ENCODE assay signal across 9 cellular contexts in genomic region chr12:7934153-7934552, GRCh38. TPM values are rescaled to one million over a fixed set of nuclear protein-coding genes. Genes with fewer than 3 reads are reported as not detected.
DNase-seq lines count a peak whose midpoint lies in the region; ATAC-seq, FAIRE-seq and TF ChIP-seq lines count a peak whose summit lies in the region.
"Had no signal": no experiment of that assay in that cellular context is flagged by ENCODE, and none has a peak within 500 bp of the region (broad histone marks: within the 10 kb centered on the region; RNA-seq: fewer than 3 reads in every experiment).

No MANE protein-coding gene starts in this region.

- H3K79me1 ChIP-seq in H1 (ENCODE audit: low read depth, low read length): no peaks in the 10 kb centered on the region

- H3K9me3 ChIP-seq in HAP-1 (no peaks in the 10 kb centered on the region), H1 (ENCODE audit: insufficient read depth in 2 of 2, low read depth in 1 of 2, low read length in 1 of 2) (no peaks in the 10 kb centered on the region), SJCRH30 (replicated peaks) (no peaks in the 10 kb centered on the region)
- no peaks in the 10 kb centered on the region for H3K9me3 ChIP-seq in naive thymus-derived CD4-positive, alpha-beta T cell (ENCODE audit: control insufficient read depth in 2 of 3, low read length in 3 of 3)

- no peak overlapping the region for H3K23ac ChIP-seq in H1 (ENCODE audit: insufficient read length)

- H4K8ac ChIP-seq in H1 (ENCODE audit: extremely low read depth, insufficient read depth, low read length): no peak overlapping the region

- no peak for TF ChIP-seq EP300 in H1 (IDR thresholded peaks at IDR 0.05; ENCODE audit: borderline replicate concordance in 1 of 2, low read depth in 2 of 2, low read length in 2 of 2)

- H3K23me2 ChIP-seq in H1 (ENCODE audit: low read depth, low read length): peaks cover 4% of the 10 kb centered on the region

- H3K4me3 ChIP-seq in AG09309 (ENCODE audit: control insufficient read depth, low read depth, low read length) (peak overlapping the region; percentile 57), HAP-1 (peak overlapping the region; percentile 34; the same call in 1 of the 2 replicates), H1 (ENCODE audit: extremely low read depth in 1 of 4, insufficient read depth in 2 of 4, low read depth in 3 of 4, low read length in 4 of 4) (peak overlapping the region; percentile 83 to 98 (median 92)), SJCRH30 (no peak overlapping the region)
- H3K4me3 ChIP-seq in naive thymus-derived CD4-positive, alpha-beta T cell (ENCODE audit: low read length): peak overlapping the region; percentile 98

- H3K14ac ChIP-seq in H1 (ENCODE audit: insufficient read length): no peak overlapping the region

- no peak overlapping the region for H3K27ac Mint-ChIP-seq in naive thymus-derived CD4-positive, alpha-beta T cell
- H3K27ac Mint-ChIP-seq in chondrocyte (ENCODE audit: unreplicated experiment): no peak overlapping the region

- H3K27ac ChIP-seq in H1 (ENCODE audit: low read depth, low read length) (no peak overlapping the region), SJCRH30 (no peak overlapping the region)
- H3K27ac ChIP-seq in naive thymus-derived CD4-positive, alpha-beta T cell (ENCODE audit: low read depth, low read length): peak overlapping the region; percentile 84

- no peaks in the 10 kb centered on the region for H3K27me3 Mint-ChIP-seq in naive thymus-derived CD4-positive, alpha-beta T cell
- H3K27me3 Mint-ChIP-seq in chondrocyte (ENCODE audit: low read depth): no peaks in the 10 kb centered on the region

- TF ChIP-seq CTCF in AG09309 (IDR thresholded peaks at IDR 0.05; ENCODE audit: control insufficient read depth, insufficient read depth, low read depth, low read length, missing control alignments) (no peak), H1 (IDR thresholded peaks at IDR 0.05; ENCODE audit: control extremely low read depth in 1 of 3, insufficient read depth in 1 of 3, low read depth in 1 of 3, low read length in 3 of 3) (no peak), chondrocyte (IDR thresholded peaks at IDR 0.05) (no peak)

- H2AK5ac ChIP-seq in H1 (ENCODE audit: low read depth, low read length): no peak overlapping the region

- H3K79me2 ChIP-seq in H1 (ENCODE audit: control insufficient read depth in 1 of 2, insufficient read depth in 2 of 2, low read length in 2 of 2): peaks cover 19 to 50% of the 10 kb centered on the region in 2 experiments

- H2BK12ac ChIP-seq in H1 (ENCODE audit: low read depth, low read length): no peak overlapping the region

- H3K4me1 ChIP-seq in HAP-1: peaks cover 14% of the 10 kb centered on the region
- peaks cover 0 to 13% (median 3%) of the 10 kb centered on the region in 4 experiments; a peak in 4 of 7 replicates for H3K4me1 ChIP-seq in H1 (replicated peaks in 1 of 4; ENCODE audit: control insufficient read depth in 3 of 4, insufficient read depth in 4 of 4, low read length in 3 of 4)
- H3K4me1 ChIP-seq in naive thymus-derived CD4-positive, alpha-beta T cell (ENCODE audit: control insufficient read depth in 2 of 2, insufficient read depth in 2 of 2, low read length in 2 of 2): peaks cover 19 to 27% of the 10 kb centered on the region in 2 donors
- no peaks in the 10 kb centered on the region for H3K4me1 ChIP-seq in SJCRH30

- no peak for FAIRE-seq in H1 (lab: Jason Lieb, UNC)

- H3K27me3 ChIP-seq in HAP-1 (ENCODE audit: low read depth) (no peaks in the 10 kb centered on the region), H1 (replicated peaks in 1 of 4; ENCODE audit: control insufficient read depth in 3 of 4, extremely low read depth in 1 of 4, insufficient read depth in 3 of 4, low read length in 3 of 4) (no peaks in the 10 kb centered on the region), SJCRH30 (no peaks in the 10 kb centered on the region)
- H3K27me3 ChIP-seq in naive thymus-derived CD4-positive, alpha-beta T cell (ENCODE audit: control insufficient read depth in 2 of 2, insufficient read depth in 2 of 2, low read length in 2 of 2): no peaks in the 10 kb centered on the region

- no peak overlapping the region for H2BK120ac ChIP-seq in H1 (replicated peaks; ENCODE audit: low read depth, low read length)

- no peak overlapping the region for H2BK5ac ChIP-seq in H1 (ENCODE audit: low read depth, low read length)

- no peak overlapping the region for H2AFZ ChIP-seq in H1 (ENCODE audit: low read length)

- TF ChIP-seq RAD21 in H1 (IDR thresholded peaks at IDR 0.05 in 1 of 2, conservative IDR thresholded peaks at IDR 0.05 in 1 of 2; ENCODE audit: low read depth in 2 of 2, low read length in 2 of 2): no peak

- no peak overlapping the region for H3K4ac ChIP-seq in H1 (replicated peaks; ENCODE audit: insufficient read length, low read depth, low read length)

- CTCF ChIA-PET in H1 (lab: Charles Lee; ENCODE audit: partially characterized antibody): interaction anchor here (0.6 to 8.1 kb wide), 29 partner anchors 11 to 292 kb away, joined by 3 to 73 read pairs (median 6); no protein-coding TSS in a partner anchor
- CTCF ChIA-PET in naive thymus-derived CD4-positive, alpha-beta T cell (lab: Charles Lee): interaction anchor here (0.7 to 7.1 kb wide), 13 partner anchors 24 to 144 kb away, joined by 3 to 96 read pairs (median 8); no protein-coding TSS in a partner anchor

- H4K91ac ChIP-seq in H1 (replicated peaks; ENCODE audit: insufficient read length, low read length): no peak overlapping the region

- DNase-seq in AG09309 (ENCODE audit: low read depth) (no peak), HAP-1 (ENCODE audit: low spot score in 2 of 2) (no peak), H1 (ENCODE audit: low read depth in 1 of 2, low spot score in 2 of 2) (no peak), chondrocyte (ENCODE audit: low spot score) (no peak), NCI-H2227 (lab: John Stamatoyannopoulos, UW; ENCODE audit: unreplicated experiment) (no peak), SJCRH30 (no peak)
- peak in 1 of 9 donors; percentile 19 for DNase-seq in naive thymus-derived CD4-positive, alpha-beta T cell
- DNase-seq: amniotic stem cell had no signal

- peak overlapping the region; percentile 37 to 70 (median 60); a peak in 6 of 7 replicates for H3K9ac ChIP-seq in H1 (replicated peaks in 1 of 4; ENCODE audit: extremely low read depth in 1 of 4, low read depth in 3 of 4, low read length in 3 of 4)

- H3K4me3 Mint-ChIP-seq in naive thymus-derived CD4-positive, alpha-beta T cell: no peak overlapping the region
- H3K4me3 Mint-ChIP-seq in chondrocyte (ENCODE audit: unreplicated experiment): no peak overlapping the region

- no peak overlapping the region for H2BK20ac ChIP-seq in H1 (ENCODE audit: low read length)

- POLR2A ChIA-PET in H1 (lab: Charles Lee; ENCODE audit: partially characterized antibody): interaction anchor here (0.7 to 13.5 kb wide), 13 partner anchors 9 to 127 kb away, joined by 3 to 300 read pairs (median 5); no protein-coding TSS in a partner anchor
- POLR2A ChIA-PET in naive thymus-derived CD4-positive, alpha-beta T cell (lab: Charles Lee): interaction anchor here (0.9 to 10.7 kb wide), 17 partner anchors 11 to 969 kb away, joined by 3 to 267 read pairs (median 8); partner anchors contain the start of genes FOXJ2 and PEX5

- H4K20me1 ChIP-seq in H1 (replicated peaks in 1 of 2; ENCODE audit: control insufficient read depth in 1 of 2, insufficient read depth in 2 of 2, low read length in 2 of 2): peaks cover 3 to 7% of the 10 kb centered on the region in 2 experiments

- in situ Hi-C loops in HAP-1 (cut with MboI; ENCODE audit: low sequenced_read_pairs): no loop called here

- intact Hi-C loops in naive thymus-derived CD4-positive, alpha-beta T cell (cut with micrococcal nuclease): loop anchor here in 1 of 2 donors (2.0 kb wide), 1 partner anchor 147 kb away; no protein-coding TSS in a partner anchor

- peaks cover 0 to 10% (median 0%) of the 10 kb centered on the region in 11 donors for H3K9me3 Mint-ChIP-seq in naive thymus-derived CD4-positive, alpha-beta T cell
- no peaks in the 10 kb centered on the region for H3K9me3 Mint-ChIP-seq in chondrocyte (ENCODE audit: low read depth)

- H3K4me2 ChIP-seq in H1 (ENCODE audit: insufficient read depth in 1 of 2, low read depth in 2 of 2, low read length in 2 of 2): peak overlapping the region; percentile 68 to 72

- H4K5ac ChIP-seq in H1 (ENCODE audit: insufficient read length, low read depth, low read length): no peak overlapping the region

- H2BK15ac ChIP-seq in H1 (ENCODE audit: low read length): no peak overlapping the region

- H3K36me3 Mint-ChIP-seq in naive thymus-derived CD4-positive, alpha-beta T cell: peaks cover 0 to 21% (median 16%) of the 10 kb centered on the region in 5 donors
- H3K36me3 Mint-ChIP-seq in chondrocyte (ENCODE audit: low read depth): peaks cover 16% of the 10 kb centered on the region

- WGBS in H1 (ENCODE audit: extremely low coverage in 1 of 2, insufficient coverage in 1 of 2, insufficient read length in 1 of 2, insufficient replicate concordance in 2 of 2, low coverage in 1 of 2, low lambda C conversion rate in 2 of 2, missing lambda C conversion rate in 1 of 2), 2 experiments: 17% methylated on average over 7 of the region's 7 CpGs; no CpG with 5 or more reads in 1 of the 2 experiments

- H3K56ac ChIP-seq in H1 (replicated peaks; ENCODE audit: insufficient read length, low read depth, low read length): no peak overlapping the region

- no peak overlapping the region for H3K18ac ChIP-seq in H1 (ENCODE audit: extremely low read depth, low read length)

- ATAC-seq in naive thymus-derived CD4-positive, alpha-beta T cell: no peak
- ATAC-seq in HG03045 (IDR thresholded peaks at IDR 0.05; ENCODE audit: unreplicated experiment): no peak

- H3K36me3 ChIP-seq in HAP-1 (replicated peaks): no peaks in the 10 kb centered on the region; the same call in 1 of the 2 replicates
- peaks cover 21 to 48% (median 37%) of the 10 kb centered on the region in 4 experiments for H3K36me3 ChIP-seq in H1 (ENCODE audit: control insufficient read depth in 2 of 4, insufficient read depth in 4 of 4, low read length in 3 of 4)
- H3K36me3 ChIP-seq in naive thymus-derived CD4-positive, alpha-beta T cell (ENCODE audit: control insufficient read depth in 2 of 3, insufficient read depth in 3 of 3, low read length in 3 of 3): peaks cover 23 to 49% (median 34%) of the 10 kb centered on the region in 3 experiments
- H3K36me3 ChIP-seq in SJCRH30: no peaks in the 10 kb centered on the region

- peaks cover 23 to 31% (median 28%) of the 10 kb centered on the region in 7 donors for H3K4me1 Mint-ChIP-seq in naive thymus-derived CD4-positive, alpha-beta T cell
- H3K4me1 Mint-ChIP-seq in chondrocyte (ENCODE audit: low read depth): peaks cover 7% of the 10 kb centered on the region

- peak in 1 of 2 experiments; percentile 45; a peak in 1 of 3 replicates for TF ChIP-seq POLR2A in H1 (IDR thresholded peaks at IDR 0.05; ENCODE audit: control extremely low read depth in 1 of 2, low read depth in 2 of 2, low read length in 2 of 2)

RNA-seq across cellular contexts. Expression of gene SLC2A3, which starts 1.8 kb away (rescaled TPM):
- 664 and 688 TPM in 2 replicates for total RNA-seq in H1 (2021; fragmentation: NEBNext Ultra II Directional; extraction: Animal tissue kit (Norgen Biotek cat#: 25700))
- 323 and 417 TPM in 2 replicates for polyA plus RNA-seq in H1 (2011; rRNA removed)
- polyA plus RNA-seq in H1 (2011; cell fraction: cytosol; rRNA removed): 357 TPM
- polyA plus RNA-seq in H1 (2011; cell fraction: nucleus; rRNA removed): 233 TPM
- 327 to 809 TPM (median 365 TPM) in 4 replicates for polyA plus RNA-seq in H1 (2012, experiment 1 of 2)
- polyA plus RNA-seq in H1 (2012, experiment 2 of 2): 290 TPM
- polyA plus RNA-seq in H1 (2013, experiment 1 of 2): 1,112 TPM
- 1,127 TPM for polyA plus RNA-seq in H1 (2013, experiment 2 of 2)
- polyA minus RNA-seq in H1 (2011; rRNA and poly(A)+ RNA removed): 579 and 805 TPM in 2 replicates
- 243 TPM for polyA minus RNA-seq in H1 (2011; cell fraction: cytosol; rRNA and poly(A)+ RNA removed)
- polyA minus RNA-seq in H1 (2011; cell fraction: nucleus; rRNA and poly(A)+ RNA removed): 193 TPM
- 100 to 1,000 TPM; 110 to 830 (median 488) TPM for total RNA-seq in naive thymus-derived CD4-positive, alpha-beta T cell
- 100 to 1,000 TPM in 1 of 2 donors, 10 to 100 TPM in 1; 61.9 to 126 TPM for polyA plus RNA-seq in naive thymus-derived CD4-positive, alpha-beta T cell
- total RNA-seq in chondrocyte: 28.6 to 82.7 TPM (median 75.2 TPM) in 3 replicates
- 1.9 and 2.6 TPM in 2 replicates for total RNA-seq in SJCRH30 (2014; rRNA removed; shearing (Covaris generic))
